In genomic region chr16:22635345-22635744, GRCh38 we compare ENCODE assay signal across 29 cellular contexts.
DNase-seq lines count a peak whose midpoint lies in the region; FAIRE-seq and TF ChIP-seq lines count a peak whose summit lies in the region.
"Had no signal": no experiment of that assay in that cellular context is flagged by ENCODE, and none has a peak within 500 bp of the region (broad histone marks: within the 10 kb centered on the region; RNA-seq: fewer than 3 reads in every experiment).

No MANE protein-coding gene starts in this region.

- CTCF ChIA-PET in H1 (lab: Charles Lee; ENCODE audit: partially characterized antibody) (interaction anchor here (1.3 to 1.7 kb wide), 2 partner anchors 9 to 35 kb away, joined by 5 read pairs; no protein-coding TSS in a partner anchor), MCF 10A (lab: Yijun Ruan, JAX) (interaction anchor here (0.7 to 1.6 kb wide), 3 partner anchors 14 to 333 kb away, joined by 3 to 5 read pairs (median 4); no protein-coding TSS in a partner anchor)

- peak overlapping the region; percentile 46 to 61 for H3K4me2 ChIP-seq in H1 (ENCODE audit: insufficient read depth in 1 of 2, low read depth in 2 of 2, low read length in 2 of 2)

- H3K4me1 ChIP-seq in H1 (replicated peaks in 1 of 4; ENCODE audit: control insufficient read depth in 3 of 4, insufficient read depth in 4 of 4, low read length in 3 of 4) (peaks cover 13 to 30% (median 24%) of the 10 kb centered on the region in 4 experiments; a peak in 6 of 7 replicates), iPS-18a (ENCODE audit: control insufficient read depth, low read depth, low read length) (peaks cover 50% of the 10 kb centered on the region), sigmoid colon (no peaks in the 10 kb centered on the region)
- H3K4me1 ChIP-seq: ascending aorta, gastroesophageal sphincter, upper lobe of right lung had no signal

- DNase-seq in activated CD8-positive, alpha-beta memory T cell treated with anti-CD3 and anti-CD28 coated beads for 24 hours = peak; percentile 9
- no peak for DNase-seq in activated CD8-positive, alpha-beta memory T cell treated with anti-CD3 and anti-CD28 coated beads, Interleukin-2, amount 50 U/mL, for 48 hours
- DNase-seq in H1 (ENCODE audit: low read depth in 1 of 2, low spot score in 2 of 2) (peak in 1 of 2 experiments; percentile 78), sigmoid colon (no peak), MCF 10A (ENCODE audit: unreplicated experiment) (no peak), 8988T (no peak), COLO829 (ENCODE audit: low spot score) (no peak)
- DNase-seq: activated CD4-positive, alpha-beta memory T cell treated with anti-CD3 and anti-CD28 coated beads, Interleukin-2, amount 10 ng/mL, durations not matched to agents 7 days and 5 days; activated CD4-positive, alpha-beta T cell treated with anti-CD3 and anti-CD28 coated beads for 1 hour; activated effector memory CD4-positive, alpha-beta T cell treated with Interleukin-2 at 50 U/mL for 16 hours; activated naive CD8-positive, alpha-beta T cell treated with anti-CD3 and anti-CD28 coated beads for 36 hours; EL; Karpas-422; left cardiac atrium; NCI-H146; stimulated activated CD4-positive, alpha-beta T cell treated with anti-CD3 and anti-CD28 coated beads, Interleukin-4, amount 100 ng/mL, for 4 hours; upper lobe of right lung had no signal

- H2BK12ac ChIP-seq in H1 (ENCODE audit: low read depth, low read length) = no peak overlapping the region

- H3K27ac ChIP-seq in H1 (ENCODE audit: low read depth, low read length) (peak overlapping the region; percentile 72), iPS-18a (ENCODE audit: low read length) (peak overlapping the region; percentile 89), sigmoid colon (no peak overlapping the region)
- H3K27ac ChIP-seq: 22Rv1, ascending aorta, cardiac muscle cell, coronary artery, gastroesophageal sphincter, RWPE1, suprapubic skin, upper lobe of right lung had no signal

- peak overlapping the region; percentile 88 for H2BK5ac ChIP-seq in H1 (ENCODE audit: low read depth, low read length)

- peak overlapping the region; percentile 5 for H4K91ac ChIP-seq in H1 (replicated peaks; ENCODE audit: insufficient read length, low read length)

- peak in 1 of 2 experiments; percentile 85; a peak in 1 of 3 replicates for TF ChIP-seq EP300 in H1 (IDR thresholded peaks at IDR 0.05; ENCODE audit: borderline replicate concordance in 1 of 2, low read depth in 2 of 2, low read length in 2 of 2)
- TF ChIP-seq EP300 in sigmoid colon (IDR thresholded peaks at IDR 0.05) = no peak

- H2BK120ac ChIP-seq in H1 (replicated peaks; ENCODE audit: low read depth, low read length) = peak overlapping the region; percentile 2

- H3K79me2 ChIP-seq in H1 (ENCODE audit: control insufficient read depth in 1 of 2, insufficient read depth in 2 of 2, low read length in 2 of 2) = no peaks in the 10 kb centered on the region

- H3K9ac ChIP-seq in H1 (replicated peaks in 1 of 4; ENCODE audit: extremely low read depth in 1 of 4, low read depth in 3 of 4, low read length in 3 of 4) = no peak overlapping the region
- H3K9ac ChIP-seq in iPS-18a (ENCODE audit: low read length) = peak overlapping the region; percentile 67

- H3K27me3 Mint-ChIP-seq in MCF 10A (ENCODE audit: insufficient read depth, unreplicated experiment) = no peaks in the 10 kb centered on the region
- H3K27me3 Mint-ChIP-seq: stimulated activated memory B cell treated with anti-CD40 and anti-IgM and Interleukin-4, amounts not matched to agents 10 μg/mL and 1 μg/mL and 100 μg/mL, for 72 hours had no signal

- 0% methylated on average over 2 of the region's 2 CpGs; no CpG with 5 or more reads in 1 of the 2 experiments for whole genome bisulfite sequencing in H1 (ENCODE audit: extremely low coverage in 1 of 2, insufficient coverage in 1 of 2, insufficient read length in 1 of 2, insufficient replicate concordance in 2 of 2, low coverage in 1 of 2, low lambda C conversion rate in 2 of 2, missing lambda C conversion rate in 1 of 2), 2 experiments
- 17 to 19% methylated on average over 2 of the region's 2 CpGs for WGBS in sigmoid colon, 2 donors

- H4K5ac ChIP-seq in H1 (ENCODE audit: insufficient read length, low read depth, low read length) = peak overlapping the region; percentile 82

- no peak overlapping the region for H3K56ac ChIP-seq in H1 (replicated peaks; ENCODE audit: insufficient read length, low read depth, low read length)

- POLR2A ChIA-PET in H1 (lab: Charles Lee; ENCODE audit: partially characterized antibody) = interaction anchor here (1.2 to 2.5 kb wide), 6 partner anchors 8 to 31 kb away, joined by 3 to 8 read pairs (median 5); no protein-coding TSS in a partner anchor
- POLR2A ChIA-PET in MCF 10A (lab: Yijun Ruan, JAX) = interaction anchor here (0.8 kb wide), 1 partner anchor 10 kb away, joined by 3 read pairs; no protein-coding TSS in a partner anchor

- no peaks in the 10 kb centered on the region for H3K23me2 ChIP-seq in H1 (ENCODE audit: low read depth, low read length)

- no peaks in the 10 kb centered on the region for H3K9me3 Mint-ChIP-seq in MCF 10A (ENCODE audit: unreplicated experiment)
- H3K9me3 Mint-ChIP-seq: activated CD4-positive, alpha-beta memory T cell treated with anti-CD3 and anti-CD28 coated beads, Interleukin-2, amount 10 ng/mL, durations not matched to agents 7 days and 5 days; activated naive CD8-positive, alpha-beta T cell treated with anti-CD3 and anti-CD28 coated beads for 36 hours; neural crest cell; stimulated activated memory B cell treated with anti-CD40 and anti-IgM and Interleukin-4, amounts not matched to agents 10 μg/mL and 1 μg/mL and 100 μg/mL, for 72 hours; T-helper 1 cell treated with Interleukin-12 subunit alpha and Interleukin-12 subunit beta and Interleukin-4 antibody, amounts not matched to agents 30 μg/mL and 1 μg/mL, for 36 hours had no signal

- H3K27ac Mint-ChIP-seq in MCF 10A (ENCODE audit: low read depth, unreplicated experiment) = no peak overlapping the region
- H3K27ac Mint-ChIP-seq: activated CD4-positive, alpha-beta memory T cell treated with anti-CD3 and anti-CD28 coated beads, Interleukin-2, amount 10 ng/mL, durations not matched to agents 7 days and 5 days; activated naive CD8-positive, alpha-beta T cell treated with anti-CD3 and anti-CD28 coated beads for 36 hours; progenitor cell of endocrine pancreas; stimulated activated memory B cell treated with anti-CD40 and anti-IgM and Interleukin-4, amounts not matched to agents 10 μg/mL and 1 μg/mL and 100 μg/mL, for 72 hours; T-helper 1 cell treated with Interleukin-12 subunit alpha and Interleukin-12 subunit beta and Interleukin-4 antibody, amounts not matched to agents 30 μg/mL and 1 μg/mL, for 36 hours had no signal

- H3K36me3 Mint-ChIP-seq in MCF 10A (ENCODE audit: insufficient read depth, unreplicated experiment) = no peaks in the 10 kb centered on the region
- H3K36me3 Mint-ChIP-seq: activated naive CD8-positive, alpha-beta T cell treated with anti-CD3 and anti-CD28 coated beads for 36 hours; stimulated activated memory B cell treated with anti-CD40 and anti-IgM and Interleukin-4, amounts not matched to agents 10 μg/mL and 1 μg/mL and 100 μg/mL, for 72 hours had no signal

- peak overlapping the region in 1 of 4 experiments; percentile 36; a peak in 2 of 8 replicates for H3K4me3 ChIP-seq in H1 (ENCODE audit: extremely low read depth in 1 of 4, insufficient read depth in 2 of 4, low read depth in 3 of 4, low read length in 4 of 4)
- H3K4me3 ChIP-seq in iPS-18a (ENCODE audit: low read length) = peak overlapping the region; percentile 45
- H3K4me3 ChIP-seq in sigmoid colon = no peak overlapping the region
- H3K4me3 ChIP-seq: ascending aorta, cardiac muscle cell, coronary artery, gastroesophageal sphincter, suprapubic skin, upper lobe of right lung had no signal

- no TSS peak for BruUV-seq in MCF 10A (replicated peaks; lab: Mats Ljungman, UMichigan)

- H3K18ac ChIP-seq in H1 (ENCODE audit: extremely low read depth, low read length) = peak overlapping the region; percentile 32; the same call in 1 of the 2 replicates

- no peak overlapping the region for H3K23ac ChIP-seq in H1 (ENCODE audit: insufficient read length)

- intact Hi-C loops in sigmoid colon (cut with DNase I) = no loop called here
- intact Hi-C loops in MCF 10A (cut with micrococcal nuclease) = no loop called here

- no peak overlapping the region for H4K8ac ChIP-seq in H1 (ENCODE audit: extremely low read depth, insufficient read depth, low read length)

- TF ChIP-seq CTCF in H1 (IDR thresholded peaks at IDR 0.05; ENCODE audit: control extremely low read depth in 1 of 3, insufficient read depth in 1 of 3, low read depth in 1 of 3, low read length in 3 of 3) = no peak
- no peak for TF ChIP-seq CTCF in sigmoid colon (IDR thresholded peaks at IDR 0.05)
- no peak for TF ChIP-seq CTCF in MCF 10A (IDR thresholded peaks at IDR 0.05; ENCODE audit: unreplicated experiment)

- no peaks in the 10 kb centered on the region for H3K27me3 ChIP-seq in H1 (replicated peaks in 1 of 4; ENCODE audit: control insufficient read depth in 3 of 4, extremely low read depth in 1 of 4, insufficient read depth in 3 of 4, low read length in 3 of 4)
- H3K27me3 ChIP-seq in iPS-18a (ENCODE audit: control insufficient read depth, insufficient read depth, low read length) = no peaks in the 10 kb centered on the region
- H3K27me3 ChIP-seq in sigmoid colon = peaks cover 0 to 12% (median 0%) of the 10 kb centered on the region in 3 donors
- H3K27me3 ChIP-seq: ascending aorta, cardiac muscle cell, suprapubic skin, upper lobe of right lung had no signal

- TF ChIP-seq POLR2A in H1 (IDR thresholded peaks at IDR 0.05; ENCODE audit: control extremely low read depth in 1 of 2, low read depth in 2 of 2, low read length in 2 of 2) = no peak; a peak in 1 of 3 replicates
- TF ChIP-seq POLR2A in sigmoid colon (IDR thresholded peaks at IDR 0.05) = no peak

- H2BK20ac ChIP-seq in H1 (ENCODE audit: low read length) = no peak overlapping the region

- H2AK5ac ChIP-seq in H1 (ENCODE audit: low read depth, low read length) = no peak overlapping the region

- no peak overlapping the region for H3K4ac ChIP-seq in H1 (replicated peaks; ENCODE audit: insufficient read length, low read depth, low read length)

- TF ChIP-seq RAD21 in H1 (IDR thresholded peaks at IDR 0.05 in 1 of 2, conservative IDR thresholded peaks at IDR 0.05 in 1 of 2; ENCODE audit: low read depth in 2 of 2, low read length in 2 of 2) = no peak

- H3K14ac ChIP-seq in H1 (ENCODE audit: insufficient read length) = no peak overlapping the region

- peak; percentile 58 for FAIRE-seq in H1 (lab: Jason Lieb, UNC)

- H2BK15ac ChIP-seq in H1 (ENCODE audit: low read length) = no peak overlapping the region

- H3K4me1 Mint-ChIP-seq in MCF 10A (ENCODE audit: insufficient read depth, unreplicated experiment) = no peaks in the 10 kb centered on the region
- H3K4me1 Mint-ChIP-seq: activated CD4-positive, alpha-beta memory T cell treated with anti-CD3 and anti-CD28 coated beads, Interleukin-2, amount 10 ng/mL, durations not matched to agents 7 days and 5 days; activated naive CD8-positive, alpha-beta T cell treated with anti-CD3 and anti-CD28 coated beads for 36 hours; neural crest cell; stimulated activated memory B cell treated with anti-CD40 and anti-IgM and Interleukin-4, amounts not matched to agents 10 μg/mL and 1 μg/mL and 100 μg/mL, for 72 hours had no signal

- H3K36me3 ChIP-seq in H1 (ENCODE audit: control insufficient read depth in 2 of 4, insufficient read depth in 4 of 4, low read length in 3 of 4) (no peaks in the 10 kb centered on the region), iPS-18a (ENCODE audit: control insufficient read depth, low read depth, low read length) (no peaks in the 10 kb centered on the region), sigmoid colon (no peaks in the 10 kb centered on the region)
- H3K36me3 ChIP-seq: ascending aorta, cardiac muscle cell, gastroesophageal sphincter, suprapubic skin, upper lobe of right lung had no signal

- peaks cover 0 to 3% of the 10 kb centered on the region in 2 experiments; a peak in 1 of 4 replicates for H3K9me3 ChIP-seq in H1 (ENCODE audit: insufficient read depth in 2 of 2, low read depth in 1 of 2, low read length in 1 of 2)
- no peaks in the 10 kb centered on the region for H3K9me3 ChIP-seq in iPS-18a (ENCODE audit: control insufficient read depth, low read depth, low read length)
- H3K9me3 ChIP-seq in sigmoid colon = peaks cover 0 to 4% (median 1%) of the 10 kb centered on the region in 4 donors
- H3K9me3 ChIP-seq: ascending aorta, suprapubic skin, upper lobe of right lung had no signal

- H2AFZ ChIP-seq in H1 (ENCODE audit: low read length) = no peak overlapping the region

- no peaks in the 10 kb centered on the region for H3K79me1 ChIP-seq in H1 (ENCODE audit: low read depth, low read length)

- no peaks in the 10 kb centered on the region for H4K20me1 ChIP-seq in H1 (replicated peaks in 1 of 2; ENCODE audit: control insufficient read depth in 1 of 2, insufficient read depth in 2 of 2, low read length in 2 of 2)

- H3K4me3 Mint-ChIP-seq in MCF 10A (ENCODE audit: unreplicated experiment) = no peak overlapping the region
- H3K4me3 Mint-ChIP-seq: activated CD4-positive, alpha-beta memory T cell treated with anti-CD3 and anti-CD28 coated beads, Interleukin-2, amount 10 ng/mL, durations not matched to agents 7 days and 5 days; activated naive CD8-positive, alpha-beta T cell treated with anti-CD3 and anti-CD28 coated beads for 36 hours; neural crest cell; stimulated activated memory B cell treated with anti-CD40 and anti-IgM and Interleukin-4, amounts not matched to agents 10 μg/mL and 1 μg/mL and 100 μg/mL, for 72 hours; T-helper 1 cell treated with Interleukin-12 subunit alpha and Interleukin-12 subunit beta and Interleukin-4 antibody, amounts not matched to agents 30 μg/mL and 1 μg/mL, for 36 hours had no signal

Comparison
In these comparisons a context has a peak if more than half of its experiments do, and no peak if none do; other contexts are left out.
1. H3K27ac ChIP-seq: peak in H1 (single experiment) and iPS-18a (single experiment); none in sigmoid colon (0 of 4).